Comparison of ENCODE assay signal across 20 cellular contexts in the genomic region with DNA sequence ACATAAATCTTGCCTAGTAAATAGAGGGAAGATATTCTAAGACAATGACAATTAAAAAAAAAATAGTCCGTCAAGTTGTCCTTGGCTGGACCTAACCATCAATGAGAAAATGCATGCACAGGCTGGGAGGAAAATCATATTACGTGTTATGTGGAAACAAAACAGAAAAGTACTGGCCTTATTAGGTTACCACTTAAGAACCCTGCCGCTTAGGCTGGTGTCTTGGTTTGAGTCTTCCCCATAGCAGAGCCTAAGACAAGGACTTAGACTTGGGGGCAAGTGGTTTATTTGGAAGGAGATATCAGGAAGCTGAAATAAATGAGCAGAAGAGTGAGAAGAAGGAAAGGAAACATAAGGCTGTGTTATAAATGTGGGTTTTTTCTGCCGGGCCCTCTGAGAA.
DNase-seq lines count a peak whose midpoint lies in the region; ATAC-seq and TF ChIP-seq lines count a peak whose summit lies in the region.
"Had no signal": no experiment of that assay in that cellular context is flagged by ENCODE, and none has a peak within 500 bp of the region (broad histone marks: within the 10 kb centered on the region; RNA-seq: fewer than 3 reads in every experiment).

No MANE protein-coding gene starts in this region.

- H3K4me3 Mint-ChIP-seq in CD4-positive, alpha-beta memory T cell = no peak overlapping the region
- peak overlapping the region; percentile 76 for H3K4me3 Mint-ChIP-seq in activated naive CD8-positive, alpha-beta T cell
- H3K4me3 Mint-ChIP-seq: H9, type B pancreatic cell had no signal

- peaks cover 6 to 11% (median 9%) of the 10 kb centered on the region in 4 donors for H3K4me1 Mint-ChIP-seq in CD4-positive, alpha-beta memory T cell
- H3K4me1 Mint-ChIP-seq in activated naive CD8-positive, alpha-beta T cell (ENCODE audit: low read depth) = peaks cover 50% of the 10 kb centered on the region
- H3K4me1 Mint-ChIP-seq: H9 had no signal

- TF ChIP-seq POLR2A in testis (IDR thresholded peaks at IDR 0.05) = no peak

- no peak overlapping the region for H3K27ac ChIP-seq in CD4-positive, alpha-beta memory T cell (ENCODE audit: low read depth, low read length)
- H3K27ac ChIP-seq in mesenchymal stem cell (ENCODE audit: low read length, poor library complexity, severe bottlenecking) (no peak overlapping the region), testis (no peak overlapping the region)
- H3K27ac ChIP-seq: body of pancreas, coronary artery had no signal

- no peak for DNase-seq in CD4-positive, alpha-beta memory T cell
- peak; percentile 72 for DNase-seq in GM12865 (ENCODE audit: low read depth)
- DNase-seq in mesenchymal stem cell = no peak
- DNase-seq in testis = no peak
- no peak for DNase-seq in left lobe of liver (ENCODE audit: low spot score)
- DNase-seq: activated gamma-delta T cell; body of pancreas; DMS 273 treated with DMSO at 0.1 percent for 48 hours; H9; NCI-H1930; NCI-H524 treated with DMSO at 0.1 percent for 48 hours; posterior cingulate gyrus; SHP77 treated with DMSO at 0.1 percent for 48 hours; stimulated activated CD4-positive, alpha-beta T cell treated with anti-CD3 and anti-CD28 coated beads, Interleukin-4, amount 100 ng/mL, for 4 hours; T-helper 9 cell had no signal

- H2BK5ac ChIP-seq in mesenchymal stem cell (ENCODE audit: low read depth, low read length, poor library complexity, severe bottlenecking) = no peak overlapping the region

- ATAC-seq in HG02885 (IDR thresholded peaks at IDR 0.05; ENCODE audit: poor library complexity, unreplicated experiment) (peak; percentile 11), left lobe of liver (no peak)
- ATAC-seq: body of pancreas had no signal

- no peaks in the 10 kb centered on the region for H3K79me1 ChIP-seq in mesenchymal stem cell (replicated peaks; ENCODE audit: low read length, poor library complexity, severe bottlenecking)

- H3K4me2 ChIP-seq in mesenchymal stem cell (ENCODE audit: low read length, poor library complexity, severe bottlenecking) = no peak overlapping the region

- no peak overlapping the region for H2AK5ac ChIP-seq in mesenchymal stem cell (ENCODE audit: low read length, severe bottlenecking)

- WGBS in mesenchymal stem cell = 94% methylated on average over 4 of the region's 4 CpGs
- WGBS in testis, 2 donors = 80 to 86% methylated on average over 4 of the region's 4 CpGs

- no peaks in the 10 kb centered on the region for H3K27me3 ChIP-seq in CD4-positive, alpha-beta memory T cell (ENCODE audit: insufficient read depth, low read length)
- H3K27me3 ChIP-seq in mesenchymal stem cell (ENCODE audit: control insufficient read depth in 1 of 2, insufficient read depth in 1 of 2, low read length in 2 of 2) (peaks cover 0 to 3% of the 10 kb centered on the region in 2 experiments), testis (no peaks in the 10 kb centered on the region)

- no peaks in the 10 kb centered on the region for H3K9me3 Mint-ChIP-seq in CD4-positive, alpha-beta memory T cell
- H3K9me3 Mint-ChIP-seq in activated naive CD8-positive, alpha-beta T cell (ENCODE audit: low read depth) = no peaks in the 10 kb centered on the region
- H3K9me3 Mint-ChIP-seq: H9, type B pancreatic cell had no signal

- H3K27me3 Mint-ChIP-seq in CD4-positive, alpha-beta memory T cell = no peaks in the 10 kb centered on the region
- no peaks in the 10 kb centered on the region for H3K27me3 Mint-ChIP-seq in activated naive CD8-positive, alpha-beta T cell

- H3K23ac ChIP-seq in mesenchymal stem cell (ENCODE audit: low read length in 2 of 2) = no peak overlapping the region

- no peak overlapping the region for H2BK15ac ChIP-seq in mesenchymal stem cell (ENCODE audit: low read depth, poor library complexity, severe bottlenecking)

- no peak overlapping the region for H3K9ac ChIP-seq in mesenchymal stem cell (ENCODE audit: low read length)

- no peak overlapping the region for H4K8ac ChIP-seq in mesenchymal stem cell (ENCODE audit: low read length)

- H3K14ac ChIP-seq in mesenchymal stem cell (ENCODE audit: low read length in 2 of 2) = no peak overlapping the region

- H3K4me3 ChIP-seq in CD4-positive, alpha-beta memory T cell (ENCODE audit: low read length in 2 of 2) = no peak overlapping the region
- H3K4me3 ChIP-seq in GM12865 (ENCODE audit: low read depth, low read length) (peak overlapping the region; percentile 60), mesenchymal stem cell (ENCODE audit: insufficient read depth in 1 of 2, low read depth in 1 of 2, low read length in 2 of 2) (no peak overlapping the region), testis (no peak overlapping the region)
- H3K4me3 ChIP-seq: body of pancreas, coronary artery, skin epidermis had no signal

- H3K4me1 ChIP-seq in CD4-positive, alpha-beta memory T cell (ENCODE audit: insufficient read depth, low read length) = peaks cover 11% of the 10 kb centered on the region
- H3K4me1 ChIP-seq in mesenchymal stem cell (ENCODE audit: control insufficient read depth, insufficient read depth, low read depth, low read length) (no peaks in the 10 kb centered on the region), testis (peaks cover 2% of the 10 kb centered on the region)
- H3K4me1 ChIP-seq: body of pancreas had no signal

- H3K36me3 ChIP-seq in CD4-positive, alpha-beta memory T cell (ENCODE audit: insufficient read depth, low read length) = no peaks in the 10 kb centered on the region
- H3K36me3 ChIP-seq in mesenchymal stem cell (ENCODE audit: control insufficient read depth in 1 of 2, insufficient read depth in 2 of 2, low read depth in 1 of 2, low read length in 2 of 2) = no peaks in the 10 kb centered on the region
- no peaks in the 10 kb centered on the region for H3K36me3 ChIP-seq in testis (ENCODE audit: low read depth, missing control alignments)

- H3K27ac Mint-ChIP-seq in CD4-positive, alpha-beta memory T cell = peak overlapping the region in 5 of 7 donors; percentile 15 to 78 (median 36)
- H3K27ac Mint-ChIP-seq in activated naive CD8-positive, alpha-beta T cell = peak overlapping the region; percentile 94
- H3K27ac Mint-ChIP-seq: H9, type B pancreatic cell had no signal

- intact Hi-C loops in CD4-positive, alpha-beta memory T cell (cut with micrococcal nuclease) = loop anchor here (1.0 kb wide), 4 partner anchors 142 to 287 kb away; a partner anchor contains a TSS
- intact Hi-C loops in testis (cut with DNase I; ENCODE audit: low total_unique reads) = no loop called here

- TF ChIP-seq CTCF in GM12865 (IDR thresholded peaks at IDR 0.05; ENCODE audit: insufficient read depth, low read depth, low read length, missing control alignments) = no peak
- no peak for TF ChIP-seq CTCF in testis (IDR thresholded peaks at IDR 0.05)

- no peaks in the 10 kb centered on the region for H3K9me3 ChIP-seq in CD4-positive, alpha-beta memory T cell (ENCODE audit: control insufficient read depth in 1 of 2, low read length in 2 of 2)
- H3K9me3 ChIP-seq in mesenchymal stem cell (ENCODE audit: control insufficient read depth, low read length) (no peaks in the 10 kb centered on the region), testis (no peaks in the 10 kb centered on the region)
- H3K9me3 ChIP-seq: body of pancreas had no signal

- no peak overlapping the region for H2BK12ac ChIP-seq in mesenchymal stem cell (ENCODE audit: low read length in 2 of 2)

- CTCF ChIA-PET in CD4-positive, alpha-beta memory T cell (lab: Charles Lee; ENCODE audit: partially characterized antibody) = interaction anchor here (0.7 to 4.0 kb wide), 5 partner anchors 146 to 314 kb away, joined by 3 to 27 read pairs (median 5); a partner anchor contains a TSS

- no peak overlapping the region for H2BK120ac ChIP-seq in mesenchymal stem cell (ENCODE audit: low read depth, low read length)

- POLR2A ChIA-PET in CD4-positive, alpha-beta memory T cell (lab: Charles Lee; ENCODE audit: partially characterized antibody) = interaction anchor here (1.0 kb wide), 1 partner anchor 314 kb away, joined by 3 read pairs; a partner anchor contains a TSS

- no peak overlapping the region for H3K18ac ChIP-seq in mesenchymal stem cell (ENCODE audit: low read depth in 1 of 2, low read length in 2 of 2)

- no peak overlapping the region for H4K91ac ChIP-seq in mesenchymal stem cell (ENCODE audit: low read length)

- no peaks in the 10 kb centered on the region for H3K36me3 Mint-ChIP-seq in CD4-positive, alpha-beta memory T cell
- H3K36me3 Mint-ChIP-seq in activated naive CD8-positive, alpha-beta T cell = peaks cover 8% of the 10 kb centered on the region
- H3K36me3 Mint-ChIP-seq: type B pancreatic cell had no signal

- no peak overlapping the region for H3K4ac ChIP-seq in mesenchymal stem cell (ENCODE audit: low read depth in 1 of 2, low read length in 2 of 2)

- no peak overlapping the region for H2AFZ ChIP-seq in mesenchymal stem cell (ENCODE audit: low read depth, low read length)
